ENCODE assay signal across 8 cellular contexts in the genomic region with DNA sequence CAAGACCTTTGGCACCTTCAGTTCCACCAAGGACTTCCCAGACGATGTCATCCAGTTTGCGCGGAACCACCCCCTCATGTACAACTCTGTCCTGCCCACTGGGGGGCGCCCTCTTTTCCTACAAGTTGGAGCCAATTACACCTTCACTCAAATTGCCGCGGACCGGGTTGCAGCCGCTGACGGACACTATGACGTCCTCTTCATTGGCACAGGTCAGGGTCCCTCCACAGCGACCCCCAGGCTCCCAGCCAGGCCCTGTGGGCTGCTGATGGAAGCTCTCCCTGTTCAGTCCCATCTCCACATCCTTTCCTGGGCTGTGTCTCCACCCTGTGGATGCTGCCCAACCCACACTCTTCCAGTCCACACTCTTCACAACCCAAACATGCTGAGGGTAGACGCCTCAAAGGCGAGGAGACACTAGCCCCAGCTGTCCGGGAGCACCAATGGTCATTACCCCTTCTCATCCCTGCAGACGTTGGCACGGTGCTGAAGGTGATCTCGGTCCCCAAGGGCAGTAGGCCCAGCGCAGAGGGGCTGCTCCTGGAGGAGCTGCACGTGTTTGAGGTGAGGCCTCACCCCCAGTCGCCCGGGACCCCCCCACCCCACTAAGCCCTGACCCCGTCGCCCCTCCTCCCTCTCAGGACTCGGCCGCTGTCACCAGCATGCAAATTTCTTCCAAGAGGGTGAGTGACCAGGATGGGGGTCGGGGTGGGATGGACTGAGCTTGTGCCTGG. TPM values are rescaled to one million over a fixed set of nuclear protein-coding genes. Genes with fewer than 3 reads are reported as not detected.
DNase-seq lines count a peak whose midpoint lies in the region; ATAC-seq and TF ChIP-seq lines count a peak whose summit lies in the region.

No MANE protein-coding gene starts in this region.

- TF ChIP-seq RAD21 in SK-N-SH (IDR thresholded peaks at IDR 0.05; ENCODE audit: low read length): peak; percentile 32

- H3K36me3 Mint-ChIP-seq in CD4-positive, alpha-beta T cell (ENCODE audit: low read depth): no peaks in the 10 kb centered on the region

- intact Hi-C loops in CD4-positive, alpha-beta T cell (cut with DNase I, micrococcal nuclease): loop anchor here (1.0 to 10.0 kb wide), 3 partner anchors 50 to 270 kb away; no protein-coding TSS in a partner anchor
- intact Hi-C loops in heart left ventricle (cut with DNase I): loop anchor here in 8 of 10 donors (1.0 to 10.0 kb wide), 8 partner anchors 47 to 152 kb away; partner anchors contain the start of genes HYAL2 (in 3 of the 8) and TUSC2 (in 2 of the 8)

- H3K27ac Mint-ChIP-seq in CD4-positive, alpha-beta T cell: no peak overlapping the region

- H3K4me3 ChIP-seq in SK-N-SH (ENCODE audit: low read depth in 2 of 2, low read length in 1 of 2): no peak overlapping the region; a peak in 1 of 4 replicates
- no peak overlapping the region for H3K4me3 ChIP-seq in heart left ventricle
- no peak overlapping the region for H3K4me3 ChIP-seq in smooth muscle cell

- 4% methylated on average over 16 of the region's 26 CpGs for WGBS in SK-N-SH (ENCODE audit: low lambda C conversion rate)
- whole genome bisulfite sequencing in heart left ventricle, 4 donors: 33 to 35% (median 34%) methylated on average over 16 to 26 of the region's 26 CpGs
- 28% methylated on average over 23 of the region's 26 CpGs for WGBS in smooth muscle cell (ENCODE audit: low lambda C conversion rate)

- H3K79me2 ChIP-seq in SK-N-SH (ENCODE audit: insufficient read depth): no peaks in the 10 kb centered on the region
- no peaks in the 10 kb centered on the region for H3K79me2 ChIP-seq in smooth muscle cell (ENCODE audit: low read depth)

- H3K4me2 ChIP-seq in SK-N-SH: no peak overlapping the region
- H3K4me2 ChIP-seq in smooth muscle cell: no peak overlapping the region

- H3K9ac ChIP-seq in SK-N-SH (no peak overlapping the region), smooth muscle cell (ENCODE audit: low read depth) (no peak overlapping the region)

- no peaks in the 10 kb centered on the region for H3K9me3 Mint-ChIP-seq in CD4-positive, alpha-beta T cell

- TF ChIP-seq POLR2A in heart left ventricle (IDR thresholded peaks at IDR 0.05): no peak

- no peaks in the 10 kb centered on the region for H3K9me3 ChIP-seq in CD4-positive, alpha-beta T cell (ENCODE audit: control insufficient read depth, low read length)
- no peaks in the 10 kb centered on the region for H3K9me3 ChIP-seq in SK-N-SH
- H3K9me3 ChIP-seq in heart left ventricle: no peaks in the 10 kb centered on the region
- no peaks in the 10 kb centered on the region for H3K9me3 ChIP-seq in smooth muscle cell (replicated peaks; ENCODE audit: low read depth)

- peaks cover 8 to 19% of the 10 kb centered on the region in 2 experiments; a peak in 2 of 4 replicates for H3K4me1 ChIP-seq in SK-N-SH (ENCODE audit: control insufficient read depth in 1 of 2, insufficient read depth in 2 of 2, low read depth in 1 of 2, low read length in 1 of 2)
- peaks cover 0 to 47% (median 27%) of the 10 kb centered on the region in 12 donors for H3K4me1 ChIP-seq in heart left ventricle
- peaks cover 6% of the 10 kb centered on the region for H3K4me1 ChIP-seq in smooth muscle cell (ENCODE audit: low read depth)

- peak; percentile 75 for TF ChIP-seq CTCF in CD4-positive, alpha-beta T cell (IDR thresholded peaks at IDR 0.05)
- TF ChIP-seq CTCF in SK-N-SH (IDR thresholded peaks at IDR 0.05) (peak; percentile 94), heart left ventricle (IDR thresholded peaks at IDR 0.05) (peak; percentile 52 to 82 (median 73)), smooth muscle cell (IDR thresholded peaks at IDR 0.05; ENCODE audit: borderline replicate concordance, insufficient read depth, poor library complexity, severe bottlenecking) (peak; percentile 78)

- H3K27ac ChIP-seq in CD4-positive, alpha-beta T cell (ENCODE audit: low read depth, low read length): no peak overlapping the region
- H3K27ac ChIP-seq in SK-N-SH (ENCODE audit: low read depth in 2 of 2, low read length in 1 of 2) (no peak overlapping the region), heart left ventricle (no peak overlapping the region), smooth muscle cell (ENCODE audit: low read depth) (no peak overlapping the region)

- no peak for TF ChIP-seq EP300 in SK-N-SH (IDR thresholded peaks at IDR 0.05; ENCODE audit: borderline replicate concordance in 1 of 2, low read depth in 1 of 2, low read length in 1 of 2)

- no peak overlapping the region for H3K4me3 Mint-ChIP-seq in CD4-positive, alpha-beta T cell

- peaks cover 30% of the 10 kb centered on the region for H3K4me1 Mint-ChIP-seq in CD4-positive, alpha-beta T cell (ENCODE audit: low read depth)

- POLR2A ChIA-PET in CD4-positive, alpha-beta T cell (lab: Charles Lee): interaction anchor here (0.9 kb wide), 1 partner anchor 28 kb away, joined by 3 read pairs; no protein-coding TSS in a partner anchor
- POLR2A ChIA-PET in SK-N-SH (lab: Yijun Ruan, JAX): no interaction called here

- H3K36me3 ChIP-seq in SK-N-SH (replicated peaks in 1 of 2; ENCODE audit: control insufficient read depth in 1 of 2, insufficient read depth in 2 of 2, low read length in 1 of 2) (no peaks in the 10 kb centered on the region), heart left ventricle (no peaks in the 10 kb centered on the region), smooth muscle cell (ENCODE audit: low read depth) (no peaks in the 10 kb centered on the region)

- peaks cover 45% of the 10 kb centered on the region for H3K27me3 ChIP-seq in CD4-positive, alpha-beta T cell (ENCODE audit: control insufficient read depth, insufficient read depth, low read length)
- H3K27me3 ChIP-seq in SK-N-SH (ENCODE audit: insufficient read depth) (0 out of 2 replicates have a peak, but pooled peaks cover 16% of the 10 kb centered on the region), heart left ventricle (peaks cover 0 to 38% (median 6%) of the 10 kb centered on the region in 9 donors), smooth muscle cell (ENCODE audit: low read depth) (peaks cover 42% of the 10 kb centered on the region)

- H4K20me1 ChIP-seq in SK-N-SH (ENCODE audit: insufficient read depth) (no peaks in the 10 kb centered on the region), smooth muscle cell (ENCODE audit: low read depth) (peaks cover 8% of the 10 kb centered on the region)

- H2AFZ ChIP-seq in SK-N-SH (ENCODE audit: low read depth) (no peak overlapping the region), smooth muscle cell (ENCODE audit: low read depth) (no peak overlapping the region)

- DNase-seq in CD4-positive, alpha-beta T cell: peak; percentile 36 to 76 (median 66)
- DNase-seq in HT1080 (ENCODE audit: low read depth): peak; percentile 52
- peak; percentile 83 for DNase-seq in SK-N-SH
- DNase-seq in activated naive CD4-positive, alpha-beta T cell treated with anti-CD3 and anti-CD28 coated beads, Interleukin-2, amount 50 U/mL, for 16 hours: peak; percentile 74
- peak in 2 of 5 donors; percentile 58 to 70 for DNase-seq in heart left ventricle
- no peak for DNase-seq in smooth muscle cell (lab: John Stamatoyannopoulos, UW; ENCODE audit: unreplicated experiment)
- DNase-seq in NCI-H1436 treated with DMSO at 0.1 percent for 48 hours (lab: John Stamatoyannopoulos, UW): no peak

- ATAC-seq in CD4-positive, alpha-beta T cell (ENCODE audit: poor library complexity): peak; percentile 62
- ATAC-seq in heart left ventricle (peak in 2 of 4 donors; percentile 20 to 25), HG03196 (IDR thresholded peaks at IDR 0.05; ENCODE audit: unreplicated experiment) (no peak)

- H3K9me2 ChIP-seq in SK-N-SH: no peaks in the 10 kb centered on the region

- CTCF ChIA-PET in CD4-positive, alpha-beta T cell (lab: Charles Lee): interaction anchor here (1.2 to 2.6 kb wide), 5 partner anchors 9 to 80 kb away, joined by 3 to 11 read pairs (median 4); no protein-coding TSS in a partner anchor
- CTCF ChIA-PET in SK-N-SH (lab: Yijun Ruan, JAX): interaction anchor here (0.6 to 12.2 kb wide), 36 partner anchors 10 to 276 kb away, joined by 3 to 206 read pairs (median 5); partner anchors contain the start of gene GNAT1

- H3F3A ChIP-seq in SK-N-SH (replicated peaks; ENCODE audit: insufficient read depth) (peaks cover 14% of the 10 kb centered on the region), smooth muscle cell (ENCODE audit: low read depth) (no peaks in the 10 kb centered on the region)

- H3K27me3 Mint-ChIP-seq in CD4-positive, alpha-beta T cell: peaks cover 50% of the 10 kb centered on the region

RNA-seq across cellular contexts. Expression of gene LSMEM2, which starts 4.3 kb away (rescaled TPM):
- total RNA-seq in CD4-positive, alpha-beta T cell: under 1 TPM in 1 of 2 experiments, not detected in 1; 0.22 TPM
- not detected in 2 replicates for total RNA-seq in HT1080 (2014; rRNA removed; shearing (Covaris generic))
- not detected in 2 replicates for polyA plus RNA-seq in HT1080 (2015; cell fraction: cytosol; rRNA removed)
- not detected in 2 replicates for polyA plus RNA-seq in HT1080 (2015; cell fraction: nucleus; rRNA removed)
- 0.03 TPM in 1 of 2 replicates, not detected in the other for polyA plus RNA-seq in SK-N-SH (2012; rRNA removed)
- polyA plus RNA-seq in SK-N-SH (2012; cell fraction: cytosol; rRNA removed): not detected in 2 replicates
- 0.13 and 0.21 TPM in 2 replicates for polyA plus RNA-seq in SK-N-SH (2012; cell fraction: nucleus; rRNA removed)
- 10 to 100 TPM in 8 of 9 donors, 1 to 10 TPM in 1; 8.8 to 68.3 (median 31.5) TPM for total RNA-seq in heart left ventricle
- polyA plus RNA-seq in heart left ventricle: 10 to 100 TPM in 1 of 2 donors, 1 to 10 TPM in 1; 1.3 to 29.7 TPM
- 0.09 and 0.18 TPM in 2 replicates for total RNA-seq in smooth muscle cell
- 0.87 TPM in 1 of 2 replicates, not detected in the other for polyA plus RNA-seq in smooth muscle cell

RNA-seq across cellular contexts. Expression of gene SEMA3B, which starts 5.6 kb away (rescaled TPM):
- 1 to 10 TPM; 1.9 to 2.0 TPM for total RNA-seq in CD4-positive, alpha-beta T cell
- 4.0 and 5.0 TPM in 2 replicates for total RNA-seq in HT1080 (2014; rRNA removed; shearing (Covaris generic))
- polyA plus RNA-seq in HT1080 (2015; cell fraction: cytosol; rRNA removed): 9.0 TPM in 2 replicates
- 53.7 and 68.6 TPM in 2 replicates for polyA plus RNA-seq in HT1080 (2015; cell fraction: nucleus; rRNA removed)
- polyA plus RNA-seq in SK-N-SH (2012; rRNA removed): 12.4 and 14.9 TPM in 2 replicates
- 3.4 and 5.3 TPM in 2 replicates for polyA plus RNA-seq in SK-N-SH (2012; cell fraction: cytosol; rRNA removed)
- 83.1 and 135 TPM in 2 replicates for polyA plus RNA-seq in SK-N-SH (2012; cell fraction: nucleus; rRNA removed)
- total RNA-seq in heart left ventricle: 10 to 100 TPM; 12.9 to 60.1 (median 17.8) TPM
- 10 to 100 TPM; 21.1 to 37.5 TPM for polyA plus RNA-seq in heart left ventricle
- total RNA-seq in smooth muscle cell: 26.8 and 48.3 TPM in 2 replicates
- polyA plus RNA-seq in smooth muscle cell: 26.3 and 70.7 TPM in 2 replicates

RNA-seq across cellular contexts. Expression of gene IFRD2, which starts 17.7 kb away (rescaled TPM):
- 10 to 100 TPM; 30.0 to 30.4 TPM for total RNA-seq in CD4-positive, alpha-beta T cell
- total RNA-seq in HT1080 (2014; rRNA removed; shearing (Covaris generic)): 168 and 172 TPM in 2 replicates
- 98.4 and 121 TPM in 2 replicates for polyA plus RNA-seq in HT1080 (2015; cell fraction: cytosol; rRNA removed)
- 181 and 201 TPM in 2 replicates for polyA plus RNA-seq in HT1080 (2015; cell fraction: nucleus; rRNA removed)
- polyA plus RNA-seq in SK-N-SH (2012; rRNA removed) (52.4 and 73.2 TPM in 2 replicates), heart left ventricle (100 to 1,000 TPM in 1 of 2 donors, 10 to 100 TPM in 1; 80.5 to 106 TPM), smooth muscle cell (59.3 and 62.6 TPM in 2 replicates)
- 28.8 and 46.5 TPM in 2 replicates for polyA plus RNA-seq in SK-N-SH (2012; cell fraction: cytosol; rRNA removed)
- 222 and 253 TPM in 2 replicates for polyA plus RNA-seq in SK-N-SH (2012; cell fraction: nucleus; rRNA removed)
- total RNA-seq in heart left ventricle (10 to 100 TPM; 47.5 to 94.9 (median 61.4) TPM), smooth muscle cell (19.9 and 20.8 TPM in 2 replicates)

RNA-seq across cellular contexts. Expression of gene HYAL3, which starts 24.7 kb away (rescaled TPM):
- total RNA-seq in CD4-positive, alpha-beta T cell: 1 to 10 TPM; 3.0 to 3.2 TPM
- total RNA-seq in HT1080 (2014; rRNA removed; shearing (Covaris generic)): 10.4 and 11.6 TPM in 2 replicates
- polyA plus RNA-seq in HT1080 (2015; cell fraction: cytosol; rRNA removed): 4.8 and 5.1 TPM in 2 replicates
- polyA plus RNA-seq in HT1080 (2015; cell fraction: nucleus; rRNA removed): 7.2 and 11.6 TPM in 2 replicates
- polyA plus RNA-seq in SK-N-SH (2012; rRNA removed): 7.8 and 8.4 TPM in 2 replicates
- polyA plus RNA-seq in SK-N-SH (2012; cell fraction: cytosol; rRNA removed): 3.1 and 5.6 TPM in 2 replicates
- 8.7 and 10.0 TPM in 2 replicates for polyA plus RNA-seq in SK-N-SH (2012; cell fraction: nucleus; rRNA removed)
- total RNA-seq in heart left ventricle: 1 to 10 TPM; 1.0 to 3.2 (median 1.6) TPM
- polyA plus RNA-seq in heart left ventricle: 1 to 10 TPM; 2.1 to 3.1 TPM
- total RNA-seq in smooth muscle cell: 1.6 and 2.5 TPM in 2 replicates
- 3.7 and 6.7 TPM in 2 replicates for polyA plus RNA-seq in smooth muscle cell

RNA-seq across cellular contexts. Expression of gene NAA80, which starts 24.7 kb away (rescaled TPM):
- total RNA-seq in CD4-positive, alpha-beta T cell: 10 to 100 TPM; 47.0 to 48.8 TPM
- 13.1 and 23.5 TPM in 2 replicates for total RNA-seq in HT1080 (2014; rRNA removed; shearing (Covaris generic))
- polyA plus RNA-seq in HT1080 (2015; cell fraction: cytosol; rRNA removed): 16.4 and 16.8 TPM in 2 replicates
- polyA plus RNA-seq in HT1080 (2015; cell fraction: nucleus; rRNA removed): 31.0 and 32.0 TPM in 2 replicates
- polyA plus RNA-seq in SK-N-SH (2012; rRNA removed) (10.4 and 10.5 TPM in 2 replicates), heart left ventricle (10 to 100 TPM in 1 of 2 donors, 1 to 10 TPM in 1; 5.0 to 10.4 TPM), smooth muscle cell (16.7 and 21.9 TPM in 2 replicates)
- 2.8 and 4.3 TPM in 2 replicates for polyA plus RNA-seq in SK-N-SH (2012; cell fraction: cytosol; rRNA removed)
- 36.1 and 53.0 TPM in 2 replicates for polyA plus RNA-seq in SK-N-SH (2012; cell fraction: nucleus; rRNA removed)
- total RNA-seq in heart left ventricle (10 to 100 TPM in 4 of 9 donors, 1 to 10 TPM in 5; 8.0 to 13.9 (median 9.8) TPM), smooth muscle cell (11.3 and 13.0 TPM in 2 replicates)

Comparison
In these comparisons a context has a peak if more than half of its experiments do, and no peak if none do; other contexts are left out.
1. DNase-seq: peak in CD4-positive, alpha-beta T cell (10 of 10), HT1080 (single experiment), SK-N-SH (single experiment) and activated naive CD4-positive, alpha-beta T cell treated with anti-CD3 and anti-CD28 coated beads, Interleukin-2, amount 50 U/mL, for 16 hours (single experiment); none in smooth muscle cell (single experiment) and NCI-H1436 treated with DMSO at 0.1 percent for 48 hours (single experiment).
2. Peak in every context shown above with its lines, with median percentiles within 50 percentile points of each other: CTCF ChIP-seq.